Comparison of ENCODE assay signal across 8 cellular contexts in the genomic region with DNA sequence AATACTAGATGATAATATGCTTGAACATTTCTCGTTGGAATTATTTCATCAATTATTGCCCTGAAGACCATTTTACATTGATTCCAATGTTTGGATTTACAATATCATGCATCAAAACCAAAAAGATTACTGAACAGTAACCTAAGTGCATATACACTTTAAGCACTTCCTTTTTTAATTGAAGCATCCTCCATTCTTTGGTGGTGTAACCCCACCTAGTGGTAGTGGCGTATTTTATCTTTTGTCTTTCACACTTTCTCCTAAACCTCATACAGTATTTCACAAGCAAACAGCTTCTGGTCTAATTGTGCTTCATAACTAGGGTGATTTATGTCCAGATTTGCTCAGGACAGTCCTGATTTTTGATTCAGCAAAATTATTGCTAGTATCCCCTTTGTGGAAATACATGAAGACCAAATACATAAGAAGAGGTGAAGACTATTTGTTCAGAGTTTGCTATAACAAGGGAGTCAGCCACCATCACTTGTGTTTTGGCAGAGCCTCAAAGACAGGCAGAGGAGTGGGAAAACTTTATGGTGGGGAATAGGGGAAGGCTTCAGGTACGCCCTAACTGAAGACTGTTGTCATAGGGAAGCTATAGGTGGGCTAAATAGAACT. TPM values are rescaled to one million over a fixed set of nuclear protein-coding genes. Genes with fewer than 3 reads are reported as not detected.
A peak's percentile ranks its signal among the peaks of the same experiment; 100 is the strongest.
DNase-seq lines count a peak whose midpoint lies in the region; ATAC-seq and TF ChIP-seq lines count a peak whose summit lies in the region.

No MANE protein-coding gene starts in this region.

- H3K4me3 ChIP-seq in MM.1S (ENCODE audit: low read length) (no peak overlapping the region), mucosa of descending colon (no peak overlapping the region)

- H3K9me2 ChIP-seq in MM.1S (replicated peaks; ENCODE audit: insufficient read depth, low read length) = no peaks in the 10 kb centered on the region

- ATAC-seq in effector memory CD8-positive, alpha-beta T cell (replicated peaks) = peak; percentile 42
- ATAC-seq in mucosa of descending colon = peak; percentile 61

- peaks cover 19 to 24% of the 10 kb centered on the region in 2 donors for H3K4me1 Mint-ChIP-seq in effector memory CD8-positive, alpha-beta T cell (ENCODE audit: low read depth in 2 of 2)

- H3K36me3 ChIP-seq in MM.1S (replicated peaks; ENCODE audit: insufficient read depth, low read length) = no peaks in the 10 kb centered on the region
- no peaks in the 10 kb centered on the region for H3K36me3 ChIP-seq in mucosa of descending colon (ENCODE audit: low read depth)

- no peaks in the 10 kb centered on the region for H3K27me3 Mint-ChIP-seq in effector memory CD8-positive, alpha-beta T cell

- H3K9me3 Mint-ChIP-seq in effector memory CD8-positive, alpha-beta T cell = no peaks in the 10 kb centered on the region

- TF ChIP-seq CTCF in MM.1S (IDR thresholded peaks at IDR 0.05; ENCODE audit: low read length) (peak; percentile 90), RWPE1 (conservative IDR thresholded peaks at IDR 0.05; ENCODE audit: low read depth) (peak; percentile 73), mucosa of descending colon (IDR thresholded peaks at IDR 0.05) (peak; percentile 27)

- intact Hi-C loops in mucosa of descending colon (cut with DNase I, micrococcal nuclease) = loop anchor here in 1 of 2 donors (5.0 to 10.0 kb wide), 2 partner anchors 79 to 216 kb away; no protein-coding TSS in a partner anchor

- DNase-seq in ACHN (peak; percentile 78), GF-D8 (lab: John Stamatoyannopoulos, UW) (peak; percentile 59), HCEC 1CT (peak; percentile 68), MM.1S (peak; percentile 81), RWPE1 (ENCODE audit: low spot score) (peak; percentile 46), mucosa of descending colon (peak in 1 of 3 donors; percentile 54)
- DNase-seq in effector memory CD8-positive, alpha-beta T cell = peak; percentile 18 to 32 (median 22)
- no peak for DNase-seq in activated CD4-positive, CD25-positive, alpha-beta regulatory T cell treated with anti-CD3 and anti-CD28 coated beads, Interleukin-2, amount 50 U/mL, for 72 hours

- no peak overlapping the region for H3K9ac ChIP-seq in MM.1S (ENCODE audit: low read length)

- peaks cover 12% of the 10 kb centered on the region for H3F3A ChIP-seq in MM.1S (ENCODE audit: insufficient read depth, low read length)

- no peaks in the 10 kb centered on the region for H3K9me3 ChIP-seq in MM.1S (replicated peaks; ENCODE audit: insufficient read depth, low read length)
- H3K9me3 ChIP-seq in mucosa of descending colon = no peaks in the 10 kb centered on the region

- peak overlapping the region; percentile 16; the same call in 1 of the 2 replicates for H3K4me2 ChIP-seq in MM.1S (ENCODE audit: low read depth, low read length)

- peaks cover 18% of the 10 kb centered on the region for H3K36me3 Mint-ChIP-seq in effector memory CD8-positive, alpha-beta T cell (ENCODE audit: insufficient read depth)

- H2AFZ ChIP-seq in MM.1S (ENCODE audit: low read length) = peak overlapping the region; percentile 6

- no peak overlapping the region for H3K4me3 Mint-ChIP-seq in effector memory CD8-positive, alpha-beta T cell

- H3K27me3 ChIP-seq in MM.1S (replicated peaks; ENCODE audit: insufficient read depth, low read length) = no peaks in the 10 kb centered on the region

- CTCF ChIA-PET in RWPE1 (lab: Yijun Ruan, JAX) = interaction anchor here (0.5 to 0.7 kb wide), 6 partner anchors 41 to 1209 kb away, joined by 3 to 5 read pairs (median 3); no protein-coding TSS in a partner anchor

- in situ Hi-C loops in ACHN (cut with HindIII; ENCODE audit: low pct_ligation_motif_present, low pct_unique_long_range_greater_than_20kb, low sequenced_read_pairs) = no loop called here

- peak overlapping the region in 1 of 2 donors; percentile 44 for H3K27ac Mint-ChIP-seq in effector memory CD8-positive, alpha-beta T cell

- POLR2A ChIA-PET in RWPE1 (lab: Yijun Ruan, JAX; ENCODE audit: low non-redundant PET) = no interaction called here

- H3K4me1 ChIP-seq in MM.1S (ENCODE audit: low read length) = peaks cover 8% of the 10 kb centered on the region
- peaks cover 15% of the 10 kb centered on the region for H3K4me1 ChIP-seq in mucosa of descending colon (ENCODE audit: low read depth)

- H3K27ac ChIP-seq in MM.1S (ENCODE audit: low read length) (no peak overlapping the region), RWPE1 (no peak overlapping the region)

- H3K79me2 ChIP-seq in MM.1S (ENCODE audit: low read length) = peaks cover 15% of the 10 kb centered on the region

- H4K20me1 ChIP-seq in MM.1S (ENCODE audit: insufficient read depth, low read length) = no peaks in the 10 kb centered on the region

RNA-seq across cellular contexts. Expression of a gene that starts 3.4 kb away (rescaled TPM):
- 10 to 100 TPM; 32.2 to 45.6 (median 34.7) TPM for total RNA-seq in mucosa of descending colon

RNA-seq across cellular contexts. Expression of a gene that starts 23.3 kb away (rescaled TPM):
- 10 to 100 TPM; 53.3 to 60.5 (median 54.7) TPM for total RNA-seq in mucosa of descending colon

Comparison
In these comparisons a context has a peak if more than half of its experiments do, and no peak if none do; other contexts are left out.
1. CTCF ChIP-seq: peak in every context shown above with its lines; median percentile 90 in MM.1S; 73 in RWPE1; 27 in mucosa of descending colon.